Comparison of ENCODE assay signal across 9 cellular contexts in the genomic region with DNA sequence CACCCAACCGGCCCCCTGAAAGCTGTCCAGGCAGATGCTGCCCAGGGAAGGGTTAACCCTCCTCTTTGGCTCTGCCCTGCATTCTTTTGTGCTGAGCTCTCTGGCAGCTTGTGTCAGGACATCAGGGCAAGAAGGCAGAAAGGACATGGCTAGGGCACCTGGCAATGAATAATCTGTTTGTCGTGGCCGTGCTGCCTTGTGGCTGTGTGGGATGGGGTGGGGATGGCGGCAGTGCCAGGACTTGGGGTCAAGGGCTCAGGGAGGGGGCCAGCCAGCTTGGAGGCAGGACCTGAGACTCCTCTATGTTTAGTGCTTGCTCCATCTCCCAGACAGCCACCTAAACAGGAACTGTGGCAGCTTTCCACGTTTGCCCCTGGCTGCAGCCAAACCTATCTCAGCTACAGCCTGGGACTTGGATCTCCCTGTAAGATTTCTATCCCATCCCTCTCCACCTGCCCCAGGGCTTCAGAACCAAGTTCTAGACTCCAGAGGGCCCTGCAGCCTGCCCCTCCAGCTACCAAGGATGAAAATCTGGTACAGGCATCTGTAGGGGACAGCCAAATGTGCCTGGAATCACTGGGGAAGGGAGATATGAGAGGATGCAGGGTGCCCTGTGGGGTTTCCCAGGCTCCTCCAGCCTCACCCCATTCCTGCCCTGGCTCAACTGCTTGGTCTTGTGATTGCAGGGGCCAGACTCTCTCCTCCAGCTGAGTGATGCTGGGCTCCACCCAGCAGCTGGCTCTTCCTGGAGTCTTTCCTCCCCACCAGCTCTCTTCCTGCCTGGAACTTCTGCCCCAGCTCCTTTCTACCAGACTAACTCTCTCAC. TPM values are rescaled to one million over a fixed set of nuclear protein-coding genes. Genes with fewer than 3 reads are reported as not detected.
DNase-seq lines count a peak whose midpoint lies in the region; ATAC-seq and TF ChIP-seq lines count a peak whose summit lies in the region.
"Had no signal": no experiment of that assay in that cellular context is flagged by ENCODE, and none has a peak within 500 bp of the region (broad histone marks: within the 10 kb centered on the region; RNA-seq: fewer than 3 reads in every experiment).

No MANE protein-coding gene starts in this region.

- H3K4me3 ChIP-seq in colonic mucosa = no peak overlapping the region
- H3K4me3 ChIP-seq in upper lobe of right lung = no peak overlapping the region

- H3K36me3 ChIP-seq in colonic mucosa = no peaks in the 10 kb centered on the region
- no peaks in the 10 kb centered on the region for H3K36me3 ChIP-seq in upper lobe of right lung

- intact Hi-C loops in colonic mucosa (cut with DNase I) (no loop called here), upper lobe of right lung (cut with DNase I) (no loop called here)

- H3K9ac ChIP-seq in colonic mucosa (ENCODE audit: low read depth in 2 of 2, low read length in 2 of 2) = peak overlapping the region in 1 of 2 donors; percentile 80

- H3K27me3 ChIP-seq in colonic mucosa = no peaks in the 10 kb centered on the region
- no peaks in the 10 kb centered on the region for H3K27me3 ChIP-seq in upper lobe of right lung

- H3K9me3 ChIP-seq in colonic mucosa = no peaks in the 10 kb centered on the region
- no peaks in the 10 kb centered on the region for H3K9me3 ChIP-seq in upper lobe of right lung

- peaks cover 12% of the 10 kb centered on the region for H3K4me1 ChIP-seq in colonic mucosa
- H3K4me1 ChIP-seq in upper lobe of right lung = no peaks in the 10 kb centered on the region

- TF ChIP-seq CTCF in colonic mucosa (IDR thresholded peaks at IDR 0.05) = no peak
- TF ChIP-seq CTCF in upper lobe of right lung (IDR thresholded peaks at IDR 0.05) = no peak

- ATAC-seq in upper lobe of right lung (peak; percentile 63), GM18861 (IDR thresholded peaks at IDR 0.05; ENCODE audit: unreplicated experiment) (no peak), GM21825 (IDR thresholded peaks at IDR 0.05; ENCODE audit: unreplicated experiment) (no peak)

- H3K27ac ChIP-seq in colonic mucosa (peak overlapping the region; percentile 55), upper lobe of right lung (no peak overlapping the region)

- peak; percentile 8 for DNase-seq in NCI-H1694 treated with DMSO at 0.1 percent for 48 hours (lab: John Stamatoyannopoulos, UW)
- DNase-seq in NCI-H1694 (lab: John Stamatoyannopoulos, UW) = no peak
- peak; percentile 73 for DNase-seq in colonic mucosa
- peak; percentile 42 for DNase-seq in medulla oblongata (ENCODE audit: extremely low spot score)
- no peak for DNase-seq in upper lobe of right lung
- DNase-seq in NCI-H774 (lab: John Stamatoyannopoulos, UW) = no peak
- DNase-seq: hippocampal formation had no signal

RNA-seq across cellular contexts. Expression of gene GPR37L1, which starts 9.6 kb away (rescaled TPM):
- 1 to 10 TPM; 1.6 to 3.1 TPM for total RNA-seq in colonic mucosa
- 0.06 TPM for total RNA-seq in upper lobe of right lung

RNA-seq across cellular contexts. Expression of gene ARL8A, which starts 31.5 kb away (rescaled TPM):
- total RNA-seq in colonic mucosa (10 to 100 TPM; 30.3 to 57.0 TPM), upper lobe of right lung (106 TPM)

RNA-seq across cellular contexts. Expression of gene PTPN7, which starts 47.3 kb away (rescaled TPM):
- 1 to 10 TPM; 2.0 to 2.9 TPM for total RNA-seq in colonic mucosa
- total RNA-seq in upper lobe of right lung = 7.3 TPM

Comparison
In these comparisons a context has a peak if more than half of its experiments do, and no peak if none do; other contexts are left out.
1. DNase-seq: peak in NCI-H1694 treated with DMSO at 0.1 percent for 48 hours (single experiment), colonic mucosa (single experiment) and medulla oblongata (single experiment); none in NCI-H1694 (single experiment), upper lobe of right lung (single experiment) and NCI-H774 (single experiment).